In genomic region chr3:191529992-191530391, GRCh38 we compare ENCODE assay signal across 23 cellular contexts.
DNase-seq lines count a peak whose midpoint lies in the region; ATAC-seq, FAIRE-seq and TF ChIP-seq lines count a peak whose summit lies in the region.
"Had no signal": no experiment of that assay in that cellular context is flagged by ENCODE, and none has a peak within 500 bp of the region (broad histone marks: within the 10 kb centered on the region; RNA-seq: fewer than 3 reads in every experiment).

No MANE protein-coding gene starts in this region.

- POLR2A ChIA-PET in K562 (lab: Yijun Ruan, JAX) (no interaction called here), HepG2 (lab: Yijun Ruan, JAX) (no interaction called here)

- CTCF ChIA-PET in K562 (lab: Yijun Ruan, JAX; ENCODE audit: low intra/inter-chr PET ratio) (no interaction called here), HepG2 (lab: Yijun Ruan, JAX; ENCODE audit: low intra/inter-chr PET ratio, low total read pairs) (no interaction called here)

- no peak overlapping the region for H3K4me3 ChIP-seq in K562
- H3K4me3 ChIP-seq in HepG2 (replicated peaks in 1 of 3; ENCODE audit: insufficient read depth in 1 of 3, low read depth in 2 of 3, low read length in 3 of 3): no peak overlapping the region
- no peak overlapping the region for H3K4me3 ChIP-seq in adrenal gland
- H3K4me3 ChIP-seq: BLaER1, GM12878 had no signal

- H3K9me3 ChIP-seq in K562 (replicated peaks; ENCODE audit: control insufficient read depth, insufficient read depth, low read depth, low read length) (no peaks in the 10 kb centered on the region), HepG2 (ENCODE audit: low read length) (0 out of 2 replicates have a peak, but pooled peaks cover 3% of the 10 kb centered on the region), adrenal gland (replicated peaks in 1 of 3) (no peaks in the 10 kb centered on the region)
- H3K9me3 ChIP-seq: BE2C, BLaER1 had no signal

- no peaks in the 10 kb centered on the region for H3K4me1 ChIP-seq in K562 (replicated peaks in 1 of 2; ENCODE audit: control insufficient read depth in 2 of 2, insufficient read depth in 2 of 2, low read length in 2 of 2)
- no peaks in the 10 kb centered on the region for H3K4me1 ChIP-seq in HepG2 (ENCODE audit: insufficient read depth, low read length)
- H3K4me1 ChIP-seq in adrenal gland (replicated peaks in 1 of 2): no peaks in the 10 kb centered on the region
- H3K4me1 ChIP-seq: BE2C, BLaER1 had no signal

- in situ Hi-C loops in K562 (cut with MboI): no loop called here
- in situ Hi-C loops in HepG2 (cut with HindIII; ENCODE audit: extremely low pct_ligation_motif_present, low pct_unique_long_range_greater_than_20kb): no loop called here

- BruUV-seq in K562 (replicated peaks; lab: Mats Ljungman, UMichigan) (no TSS peak), HepG2 (replicated peaks; lab: Mats Ljungman, UMichigan) (no TSS peak)

- H3K36me3 ChIP-seq in K562 (ENCODE audit: control insufficient read depth, insufficient read depth, low read length) (no peaks in the 10 kb centered on the region; the same call in 2 of the 3 replicates), HepG2 (replicated peaks in 1 of 2; ENCODE audit: control insufficient read depth in 1 of 2, insufficient read depth in 2 of 2, low read length in 2 of 2) (no peaks in the 10 kb centered on the region), adrenal gland (replicated peaks in 1 of 2) (no peaks in the 10 kb centered on the region)
- H3K36me3 ChIP-seq: BE2C, BLaER1 had no signal

- H4K20me1 ChIP-seq in K562 (replicated peaks; ENCODE audit: control insufficient read depth, insufficient read depth, low read length) (no peaks in the 10 kb centered on the region), HepG2 (ENCODE audit: insufficient read depth, low read length) (no peaks in the 10 kb centered on the region)
- H4K20me1 ChIP-seq: BLaER1 had no signal

- H3K27me3 ChIP-seq in K562 (ENCODE audit: control insufficient read depth in 2 of 2, insufficient read depth in 2 of 2, low read length in 2 of 2): no peaks in the 10 kb centered on the region
- H3K27me3 ChIP-seq in HepG2 (ENCODE audit: control insufficient read depth in 1 of 2, insufficient read depth in 2 of 2, low read length in 2 of 2): no peaks in the 10 kb centered on the region
- H3K27me3 ChIP-seq in adrenal gland: no peaks in the 10 kb centered on the region
- H3K27me3 ChIP-seq: BE2C, BLaER1 had no signal

- DNase-seq in K562 (ENCODE audit: extremely low read depth in 1 of 4, low spot score in 3 of 4) (no peak), HepG2 (ENCODE audit: low spot score) (no peak), NCI-H82 (lab: John Stamatoyannopoulos, UW) (no peak), adrenal gland (no peak)
- DNase-seq: 8988T; ACHN; BE2C; C1 segment of cervical spinal cord; CD4-positive, alpha-beta memory T cell; CD4-positive, CD25-positive, alpha-beta regulatory T cell; CD8-positive, alpha-beta memory T cell; COR-L47; DMS 273 treated with DMSO at 0.1 percent for 48 hours; DMS153; DMS79; DND-41; EL; GDM1 had no signal

- H3K4me2 ChIP-seq in K562 (ENCODE audit: insufficient read depth, low read length) (no peak overlapping the region), HepG2 (ENCODE audit: low read depth, low read length) (no peak overlapping the region)
- H3K4me2 ChIP-seq: BLaER1 had no signal

- no peak for ATAC-seq in K562
- no peak for ATAC-seq in HepG2
- no peak for ATAC-seq in HG02884 (IDR thresholded peaks at IDR 0.05; ENCODE audit: unreplicated experiment)
- ATAC-seq: GM12878 had no signal

- no peak overlapping the region for H3K9ac ChIP-seq in K562 (ENCODE audit: insufficient read depth in 1 of 2, low read depth in 2 of 2, low read length in 2 of 2)
- H3K9ac ChIP-seq in HepG2 (ENCODE audit: insufficient read depth, low read depth, low read length): no peak overlapping the region
- H3K9ac ChIP-seq: BLaER1 had no signal

- H2AFZ ChIP-seq in K562 (ENCODE audit: low read depth, low read length): no peak overlapping the region
- no peak overlapping the region for H2AFZ ChIP-seq in HepG2 (ENCODE audit: low read length)

- TF ChIP-seq RAD21 in K562 (CRISPR knock-in tag; conservative IDR thresholded peaks at IDR 0.05 in 1 of 2, IDR thresholded peaks at IDR 0.05 in 1 of 2) (no peak), HepG2 (CRISPR knock-in tag; IDR thresholded peaks at IDR 0.05) (no peak)

- intact Hi-C loops in K562 (cut with micrococcal nuclease): no loop called here
- intact Hi-C loops in HepG2 (cut with micrococcal nuclease; ENCODE audit: unreplicated experiment): no loop called here
- intact Hi-C loops in adrenal gland (cut with DNase I): no loop called here

- WGBS in K562 (ENCODE audit: insufficient coverage, low coverage, missing lambda C conversion rate): 80% methylated on average over 5 of the region's 5 CpGs
- WGBS in HepG2 (ENCODE audit: low lambda C conversion rate): 14% methylated on average over 5 of the region's 5 CpGs
- 88 to 94% (median 91%) methylated on average over 5 of the region's 5 CpGs for WGBS in adrenal gland, 4 donors

- no peaks in the 10 kb centered on the region for H3K9me1 ChIP-seq in K562 (ENCODE audit: control insufficient read depth, insufficient read depth, low read length)

- TF ChIP-seq EP300 in K562 (IDR thresholded peaks at IDR 0.05; ENCODE audit: low read length) (no peak), HepG2 (IDR thresholded peaks at IDR 0.05; ENCODE audit: low read depth in 2 of 2, low read length in 2 of 2) (no peak), HepG2 (CRISPR knock-in tag; IDR thresholded peaks at IDR 0.05; ENCODE audit: borderline replicate concordance) (no peak)

- TF ChIP-seq POLR2A in K562 (conservative IDR thresholded peaks at IDR 0.05) (no peak), HepG2 (IDR thresholded peaks at IDR 0.05; ENCODE audit: insufficient read depth in 1 of 2, low read depth in 2 of 2, low read length in 2 of 2) (no peak), adrenal gland (IDR thresholded peaks at IDR 0.05) (no peak)

- TF ChIP-seq CTCF in K562 (IDR thresholded peaks at IDR 0.05 in 2 of 3, conservative IDR thresholded peaks at IDR 0.05 in 1 of 3; ENCODE audit: insufficient read depth in 2 of 3, low read depth in 1 of 3, low read length in 3 of 3) (no peak), HepG2 (CRISPR knock-in tag; IDR thresholded peaks at IDR 0.05) (no peak), adrenal gland (IDR thresholded peaks at IDR 0.05) (no peak)

- FAIRE-seq in K562 (lab: Jason Lieb, UNC): no peak
- FAIRE-seq in HepG2 (lab: Jason Lieb, UNC): no peak
- FAIRE-seq: GM12878, GM12892, GM18507 had no signal

- H3K27ac ChIP-seq in K562 (ENCODE audit: extremely low read depth, low read depth, low read length) (no peak overlapping the region), HepG2 (ENCODE audit: extremely low read length, insufficient read depth, low read length) (no peak overlapping the region), adrenal gland (no peak overlapping the region)
- H3K27ac ChIP-seq: BLaER1 had no signal

- H3K79me2 ChIP-seq in K562 (ENCODE audit: control insufficient read depth, insufficient read depth, low read length): no peaks in the 10 kb centered on the region
- H3K79me2 ChIP-seq in HepG2 (ENCODE audit: insufficient read depth, low read length): no peaks in the 10 kb centered on the region

TF ChIP-seq in K562, 482 proteins besides CTCF, POLR2A, EP300 and RAD21:
- peak; percentile 30; the same call in 1 of the 2 replicates for TF ChIP-seq CEBPB (tag; IDR thresholded peaks at IDR 0.05)
- TF ChIP-seq ZFP1 (CRISPR knock-in tag; IDR thresholded peaks at IDR 0.05): no peak

TF ChIP-seq in HepG2, 621 proteins besides CTCF, POLR2A, EP300 and RAD21:
- TF ChIP-seq, protein P1, sequence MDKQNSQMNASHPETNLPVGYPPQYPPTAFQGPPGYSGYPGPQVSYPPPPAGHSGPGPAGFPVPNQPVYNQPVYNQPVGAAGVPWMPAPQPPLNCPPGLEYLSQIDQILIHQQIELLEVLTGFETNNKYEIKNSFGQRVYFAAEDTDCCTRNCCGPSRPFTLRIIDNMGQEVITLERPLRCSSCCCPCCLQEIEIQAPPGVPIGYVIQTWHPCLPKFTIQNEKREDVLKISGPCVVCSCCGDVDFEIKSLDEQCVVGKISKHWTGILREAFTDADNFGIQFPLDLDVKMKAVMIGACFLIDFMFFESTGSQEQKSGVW (CRISPR knock-in tag; IDR thresholded peaks at IDR 0.05; ENCODE audit: borderline replicate concordance): no peak
- TF ChIP-seq CEBPB (IDR thresholded peaks at IDR 0.05; ENCODE audit: borderline replicate concordance, low read depth, low read length): peak; percentile 33; the same call in 1 of the 2 replicates

Comparison
In these comparisons a context has a peak if more than half of its experiments do, and no peak if none do; other contexts are left out.
1. Of the 241 proteins assayed by ChIP-seq in both HepG2 and K562: peak only in HepG2: none; only in K562: none; in both: CEBPB; in neither: 240.